1 cellular context compared by ENCODE assay signal in genomic region chr2:205699554-205700289, GRCh38.
TF ChIP-seq lines count a peak whose summit lies in the region.

No MANE protein-coding gene starts in this region.

TF ChIP-seq in liver, 16 proteins besides CTCF, POLR2A, EP300 and RAD21 (continued from another document):
- TF ChIP-seq JUND (IDR thresholded peaks at IDR 0.05) (no peak), GABPA (IDR thresholded peaks at IDR 0.05 in 1 of 2, conservative IDR thresholded peaks at IDR 0.05 in 1 of 2) (no peak), SP1 (IDR thresholded peaks at IDR 0.05) (no peak), FOXA2 (IDR thresholded peaks at IDR 0.05) (no peak), TAF1 (conservative IDR thresholded peaks at IDR 0.05) (no peak), NR2F2 (IDR thresholded peaks at IDR 0.05) (no peak)
- TF ChIP-seq, protein P1, sequence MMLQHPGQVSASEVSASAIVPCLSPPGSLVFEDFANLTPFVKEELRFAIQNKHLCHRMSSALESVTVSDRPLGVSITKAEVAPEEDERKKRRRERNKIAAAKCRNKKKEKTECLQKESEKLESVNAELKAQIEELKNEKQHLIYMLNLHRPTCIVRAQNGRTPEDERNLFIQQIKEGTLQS (IDR thresholded peaks at IDR 0.05), result no peak
TF ChIP-seq in liver: peak in this region for 0.
